In the genomic region with DNA sequence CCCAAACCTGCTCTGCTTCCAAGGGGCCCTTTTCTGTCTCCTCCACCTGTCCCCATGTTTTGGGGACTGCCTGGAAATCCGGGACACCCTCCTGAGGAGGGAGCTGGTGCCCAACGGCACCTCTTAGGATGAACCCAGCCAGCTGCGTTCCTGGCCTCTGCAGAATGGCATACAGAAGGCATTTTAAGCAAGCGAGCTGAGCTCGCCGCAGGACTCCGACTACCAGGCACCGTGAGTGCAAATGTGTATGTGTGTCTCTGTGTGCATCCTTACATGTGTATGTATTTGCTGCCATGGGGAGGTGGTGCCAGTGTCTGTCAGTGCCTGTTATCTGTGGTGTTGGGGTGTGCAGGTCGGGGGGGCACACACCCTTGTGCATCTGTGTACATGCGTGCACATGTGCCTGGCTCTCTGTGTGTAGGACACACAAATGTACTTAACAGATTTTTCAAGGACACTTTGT, we compare ENCODE assay signal across 26 cellular contexts. TPM values are rescaled to one million over a fixed set of nuclear protein-coding genes. Genes with fewer than 3 reads are reported as not detected.
DNase-seq lines count a peak whose midpoint lies in the region; ATAC-seq and TF ChIP-seq lines count a peak whose summit lies in the region.
"Had no signal": no experiment of that assay in that cellular context is flagged by ENCODE, and none has a peak within 500 bp of the region (broad histone marks: within the 10 kb centered on the region; RNA-seq: fewer than 3 reads in every experiment).

No MANE protein-coding gene starts in this region.

- peaks cover 7% of the 10 kb centered on the region for H3K27me3 Mint-ChIP-seq in nephron (ENCODE audit: low read depth)
- H3K27me3 Mint-ChIP-seq in activated T-cell treated with anti-CD3 and anti-CD28 coated beads, Interleukin-2, amount 50 U/mL, for 24 hours, result no peaks in the 10 kb centered on the region

- H3K27me3 ChIP-seq in right cardiac atrium (ENCODE audit: control insufficient read depth, insufficient read depth), result no peaks in the 10 kb centered on the region
- H3K27me3 ChIP-seq in dorsolateral prefrontal cortex, result no peaks in the 10 kb centered on the region
- H3K27me3 ChIP-seq: heart right ventricle, vagina had no signal

- ATAC-seq in right cardiac atrium (peak; percentile 28 to 36), Right ventricle myocardium superior (ENCODE audit: poor library complexity) (no peak)
- ATAC-seq: GM12878, heart right ventricle, psoas muscle had no signal

- H3K4me3 ChIP-seq in right cardiac atrium (ENCODE audit: low read length) (no peak overlapping the region), dorsolateral prefrontal cortex (peak overlapping the region in 58 of 59 donors; percentile 7 to 68 (median 49))
- H3K4me3 ChIP-seq: GM12878, heart right ventricle, MG63, psoas muscle, smooth muscle cell, vagina had no signal

- no peaks in the 10 kb centered on the region for H3K4me1 ChIP-seq in right cardiac atrium (ENCODE audit: control insufficient read depth, insufficient read depth, low read length)
- H3K4me1 ChIP-seq: heart right ventricle, psoas muscle had no signal

- intact Hi-C loops in right cardiac atrium (cut with DNase I) (no loop called here), Right ventricle myocardium superior (cut with DNase I) (no loop called here), dorsolateral prefrontal cortex (cut with DNase I) (no loop called here)

- DNase-seq in right cardiac atrium, result no peak
- DNase-seq in Right ventricle myocardium superior, result no peak
- DNase-seq in dorsolateral prefrontal cortex, result peak in 6 of 10 donors; percentile 17 to 57 (median 50)
- DNase-seq in SKM-1 treated with dmso at 0.1 percent for 144 hours (lab: John Stamatoyannopoulos, UW; ENCODE audit: unreplicated experiment), result no peak
- no peak for DNase-seq in NCI-H510A (lab: John Stamatoyannopoulos, UW)
- no peak for DNase-seq in NCI-H345 treated with DMSO at 0.1 percent for 48 hours (lab: John Stamatoyannopoulos, UW; ENCODE audit: unreplicated experiment)
- no peak for DNase-seq in activated T-cell treated with anti-CD3 and anti-CD28 coated beads, Interleukin-2, amount 50 U/mL, for 24 hours
- DNase-seq: activated CD4-positive, alpha-beta T cell treated with anti-CD3 and anti-CD28 coated beads, Interleukin-2, amount 50 U/mL, for 48 hours; activated naive CD4-positive, alpha-beta T cell treated with Interleukin-2 at 50 U/mL for 16 hours; activated T-cell treated with anti-CD3 and anti-CD28 coated beads for 4 hours; DMS153; GF-D8; HCEC 1CT; heart right ventricle; IMR-90; MG63; NCI-H2029; NCI-H526; OCI-M1; psoas muscle; WERI-Rb-1 had no signal

- H3K4me3 Mint-ChIP-seq in nephron, result peak overlapping the region; percentile 73 to 77 (median 75)
- no peak overlapping the region for H3K4me3 Mint-ChIP-seq in activated T-cell treated with anti-CD3 and anti-CD28 coated beads, Interleukin-2, amount 50 U/mL, for 24 hours

- H3K27ac ChIP-seq in right cardiac atrium (ENCODE audit: low read length) (no peak overlapping the region), dorsolateral prefrontal cortex (peak overlapping the region in 58 of 59 donors; percentile 60 to 97 (median 87))
- H3K27ac ChIP-seq: C4-2B, heart right ventricle, psoas muscle, vagina, WERI-Rb-1 had no signal

- peaks cover 3% of the 10 kb centered on the region for H3K9me3 Mint-ChIP-seq in nephron
- peaks cover 5% of the 10 kb centered on the region for H3K9me3 Mint-ChIP-seq in activated T-cell treated with anti-CD3 and anti-CD28 coated beads, Interleukin-2, amount 50 U/mL, for 24 hours

- TF ChIP-seq CTCF in dorsolateral prefrontal cortex (IDR thresholded peaks at IDR 0.05 in 54 of 56, conservative IDR thresholded peaks at IDR 0.05 in 2 of 56; ENCODE audit: low read depth in 1 of 56, partially characterized antibody in 56 of 56), result no peak
- no peak for TF ChIP-seq CTCF in nephron (IDR thresholded peaks at IDR 0.05; ENCODE audit: unreplicated experiment in 3 of 3)

- H3K4me1 Mint-ChIP-seq in nephron, result peaks cover 33% of the 10 kb centered on the region
- H3K4me1 Mint-ChIP-seq in activated T-cell treated with anti-CD3 and anti-CD28 coated beads, Interleukin-2, amount 50 U/mL, for 24 hours (ENCODE audit: low read depth), result no peaks in the 10 kb centered on the region

- H3K9me3 ChIP-seq in right cardiac atrium (ENCODE audit: control insufficient read depth, low read length), result no peaks in the 10 kb centered on the region
- H3K9me3 ChIP-seq: psoas muscle, vagina had no signal

- H3K36me3 Mint-ChIP-seq in nephron (ENCODE audit: low read depth), result peaks cover 3% of the 10 kb centered on the region
- peaks cover 30% of the 10 kb centered on the region for H3K36me3 Mint-ChIP-seq in activated T-cell treated with anti-CD3 and anti-CD28 coated beads, Interleukin-2, amount 50 U/mL, for 24 hours (ENCODE audit: low read depth)

- H3K27ac Mint-ChIP-seq in nephron, result peak overlapping the region; percentile 56 to 92 (median 65)
- H3K27ac Mint-ChIP-seq in activated T-cell treated with anti-CD3 and anti-CD28 coated beads, Interleukin-2, amount 50 U/mL, for 24 hours, result no peak overlapping the region

- WGBS in right cardiac atrium, result 66% methylated on average over 10 of the region's 10 CpGs

RNA-seq across cellular contexts. Expression of a gene that starts 39.2 kb away (rescaled TPM):
- total RNA-seq in right cardiac atrium (10 to 100 TPM; 12.3 to 42.4 (median 20.2) TPM), Right ventricle myocardium superior (3.4 TPM), dorsolateral prefrontal cortex (100 to 1,000 TPM in 119 of 120 experiments, 10 to 100 TPM in 1; 83.4 to 281 (median 204) TPM)
- 10.9 TPM for polyA plus RNA-seq in right cardiac atrium

Comparison
In these comparisons a context has a peak if more than half of its experiments do, and no peak if none do; other contexts are left out.
1. DNase-seq: peak in dorsolateral prefrontal cortex (6 of 10); none in right cardiac atrium (0 of 3), Right ventricle myocardium superior (single experiment), SKM-1 treated with dmso at 0.1 percent for 144 hours (single experiment), NCI-H510A (single experiment), NCI-H345 treated with DMSO at 0.1 percent for 48 hours (single experiment) and activated T-cell treated with anti-CD3 and anti-CD28 coated beads, Interleukin-2, amount 50 U/mL, for 24 hours (single experiment).